Comparison of ENCODE assay signal across 19 cellular contexts in the genomic region with DNA sequence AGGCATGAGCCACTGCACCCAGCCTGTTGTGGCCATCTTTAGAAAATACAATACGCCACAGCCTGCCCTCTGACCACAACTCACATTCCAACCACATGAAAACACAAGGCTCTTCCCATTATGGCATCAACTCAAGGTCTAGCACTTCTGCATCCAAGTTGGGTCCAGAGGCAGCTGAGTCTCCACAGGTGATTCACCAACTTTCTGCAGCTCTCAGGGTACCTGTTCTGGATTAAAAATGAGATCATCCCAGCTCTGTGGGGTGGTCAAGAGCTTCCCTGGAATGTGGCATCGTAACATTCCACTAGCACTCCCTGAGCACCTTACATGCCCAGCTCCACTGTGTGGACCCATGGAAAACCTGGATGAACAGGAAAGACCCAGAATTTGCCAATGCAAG. TPM values are rescaled to one million over a fixed set of nuclear protein-coding genes. Genes with fewer than 3 reads are reported as not detected.
DNase-seq lines count a peak whose midpoint lies in the region; ATAC-seq, FAIRE-seq and TF ChIP-seq lines count a peak whose summit lies in the region.
"Had no signal": no experiment of that assay in that cellular context is flagged by ENCODE, and none has a peak within 500 bp of the region (broad histone marks: within the 10 kb centered on the region; RNA-seq: fewer than 3 reads in every experiment).

No MANE protein-coding gene starts in this region.

- H3K36me3 ChIP-seq in SK-N-SH (replicated peaks in 1 of 2; ENCODE audit: control insufficient read depth in 1 of 2, insufficient read depth in 2 of 2, low read length in 1 of 2), result no peaks in the 10 kb centered on the region
- H3K36me3 ChIP-seq: HAP-1, heart left ventricle, thoracic aorta had no signal

- peaks cover 7% of the 10 kb centered on the region for H3F3A ChIP-seq in SK-N-SH (replicated peaks; ENCODE audit: insufficient read depth)

- TF ChIP-seq EP300 in SK-N-SH (IDR thresholded peaks at IDR 0.05; ENCODE audit: borderline replicate concordance in 1 of 2, low read depth in 1 of 2, low read length in 1 of 2), result no peak

- H3K9me2 ChIP-seq in SK-N-SH, result no peaks in the 10 kb centered on the region

- TF ChIP-seq CTCF in SK-N-SH (IDR thresholded peaks at IDR 0.05) (no peak), foreskin keratinocyte (conservative IDR thresholded peaks at IDR 0.05) (no peak)

- no peaks in the 10 kb centered on the region for H4K20me1 ChIP-seq in SK-N-SH (ENCODE audit: insufficient read depth)

- no peak overlapping the region for H2AFZ ChIP-seq in SK-N-SH (ENCODE audit: low read depth)

- H3K79me2 ChIP-seq in SK-N-SH (ENCODE audit: insufficient read depth), result no peaks in the 10 kb centered on the region

- CTCF ChIA-PET in SK-N-SH (lab: Yijun Ruan, JAX), result interaction anchor here (1.0 to 8.6 kb wide), 7 partner anchors 24 to 249 kb away, joined by 3 to 117 read pairs (median 6); no protein-coding TSS in a partner anchor

- H3K27me3 ChIP-seq in SK-N-SH (ENCODE audit: insufficient read depth) (no peaks in the 10 kb centered on the region), foreskin keratinocyte (no peaks in the 10 kb centered on the region)

- H3K4me1 ChIP-seq in SK-N-SH (ENCODE audit: control insufficient read depth in 1 of 2, insufficient read depth in 2 of 2, low read depth in 1 of 2, low read length in 1 of 2), result peaks cover 0 to 6% of the 10 kb centered on the region in 2 experiments; a peak in 2 of 4 replicates
- H3K4me1 ChIP-seq in foreskin keratinocyte, result no peaks in the 10 kb centered on the region

- 81% methylated on average over 2 of the region's 2 CpGs for WGBS in SK-N-SH (ENCODE audit: low lambda C conversion rate)

- no peak overlapping the region for H3K4me3 ChIP-seq in SK-N-SH (ENCODE audit: low read depth in 2 of 2, low read length in 1 of 2)
- H3K4me3 ChIP-seq: HAP-1, heart left ventricle, thoracic aorta had no signal

- no peak overlapping the region for H3K9ac ChIP-seq in SK-N-SH
- H3K9ac ChIP-seq: KMS-11 had no signal

- H3K27ac ChIP-seq in SK-N-SH (ENCODE audit: low read depth in 2 of 2, low read length in 1 of 2), result no peak overlapping the region
- no peak overlapping the region for H3K27ac ChIP-seq in foreskin keratinocyte
- H3K27ac ChIP-seq: 22Rv1, heart left ventricle, KMS-11, thoracic aorta had no signal

- POLR2A ChIA-PET in SK-N-SH (lab: Yijun Ruan, JAX), result no interaction called here

- ATAC-seq in SK-N-SH treated with all-trans-retinoic acid at 6 μM for 48 hours (no peak), foreskin keratinocyte (peak; percentile 70)
- ATAC-seq: activated CD4-positive, alpha-beta T cell treated with anti-CD3 and anti-CD28 coated beads for 36 hours; heart left ventricle; left cardiac atrium had no signal

- no peaks in the 10 kb centered on the region for H3K9me3 ChIP-seq in SK-N-SH
- H3K9me3 ChIP-seq: HAP-1, heart left ventricle, thoracic aorta had no signal

- no peak overlapping the region for H3K4me2 ChIP-seq in SK-N-SH
- H3K4me2 ChIP-seq: KMS-11 had no signal

- no peak for FAIRE-seq in urothelium cell line (lab: Jason Lieb, UNC)

- no peak for TF ChIP-seq RAD21 in SK-N-SH (IDR thresholded peaks at IDR 0.05; ENCODE audit: low read length)

- DNase-seq in SK-N-SH (no peak), SW480 (ENCODE audit: low spot score) (peak; percentile 85), foreskin keratinocyte (peak; percentile 98 to 99), urothelium cell line (ENCODE audit: low spot score) (peak; percentile 54), NCI-H1417 treated with DMSO at 0.1 percent for 48 hours (lab: John Stamatoyannopoulos, UW) (no peak), SIG-M5 treated with dmso at 0.1 percent for 504 hours (lab: John Stamatoyannopoulos, UW; ENCODE audit: unreplicated experiment) (no peak)
- no peak for DNase-seq in activated effector memory CD4-positive, alpha-beta T cell treated with anti-CD3 and anti-CD28 coated beads, Interleukin-2, amount 50 U/mL, for 16 hours
- DNase-seq: heart left ventricle, left cardiac atrium, NCI-H1694 treated with DMSO at 0.1 percent for 48 hours, NCI-H524 treated with DMSO at 0.1 percent for 48 hours had no signal

TF ChIP-seq in SK-N-SH, 30 proteins besides CTCF, POLR2A, EP300 and RAD21:
- TF ChIP-seq MEF2A (IDR thresholded peaks at IDR 0.05; ENCODE audit: borderline replicate concordance, low read depth) (no peak), RXRA (IDR thresholded peaks at IDR 0.05; ENCODE audit: borderline replicate concordance, low read depth) (no peak), TEAD4 (IDR thresholded peaks at IDR 0.05; ENCODE audit: borderline replicate concordance, insufficient read depth) (0 out of 2 replicates have a peak, but pooled peaks have one; percentile 21), TCF12 (IDR thresholded peaks at IDR 0.05) (peak; percentile 23; the same call in 1 of the 2 replicates)

TF ChIP-seq in SK-N-SH treated with all-trans-retinoic acid at 6 μM for 48 hours, 23 proteins besides CTCF, POLR2A, EP300 and RAD21:
- TF ChIP-seq, protein P1, sequence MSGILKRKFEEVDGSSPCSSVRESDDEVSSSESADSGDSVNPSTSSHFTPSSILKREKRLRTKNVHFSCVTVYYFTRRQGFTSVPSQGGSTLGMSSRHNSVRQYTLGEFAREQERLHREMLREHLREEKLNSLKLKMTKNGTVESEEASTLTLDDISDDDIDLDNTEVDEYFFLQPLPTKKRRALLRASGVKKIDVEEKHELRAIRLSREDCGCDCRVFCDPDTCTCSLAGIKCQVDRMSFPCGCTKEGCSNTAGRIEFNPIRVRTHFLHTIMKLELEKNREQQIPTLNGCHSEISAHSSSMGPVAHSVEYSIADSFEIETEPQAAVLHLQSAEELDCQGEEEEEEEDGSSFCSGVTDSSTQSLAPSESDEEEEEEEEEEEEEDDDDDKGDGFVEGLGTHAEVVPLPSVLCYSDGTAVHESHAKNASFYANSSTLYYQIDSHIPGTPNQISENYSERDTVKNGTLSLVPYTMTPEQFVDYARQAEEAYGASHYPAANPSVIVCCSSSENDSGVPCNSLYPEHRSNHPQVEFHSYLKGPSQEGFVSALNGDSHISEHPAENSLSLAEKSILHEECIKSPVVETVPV (CRISPR knock-in tag; IDR thresholded peaks at IDR 0.05), result no peak
- TF ChIP-seq ZNF70 (CRISPR knock-in tag; IDR thresholded peaks at IDR 0.05) (no peak), OSR1 (CRISPR knock-in tag; IDR thresholded peaks at IDR 0.05) (no peak), ZFP30 (CRISPR knock-in tag; IDR thresholded peaks at IDR 0.05) (no peak), ZFP3 (CRISPR knock-in tag; IDR thresholded peaks at IDR 0.05) (no peak), CSDC2 (CRISPR knock-in tag; IDR thresholded peaks at IDR 0.05) (no peak), TOX (CRISPR knock-in tag; IDR thresholded peaks at IDR 0.05; ENCODE audit: borderline replicate concordance) (no peak), ARNTL (CRISPR knock-in tag; IDR thresholded peaks at IDR 0.05; ENCODE audit: borderline replicate concordance, low read depth) (no peak)
- TF ChIP-seq, protein P2, sequence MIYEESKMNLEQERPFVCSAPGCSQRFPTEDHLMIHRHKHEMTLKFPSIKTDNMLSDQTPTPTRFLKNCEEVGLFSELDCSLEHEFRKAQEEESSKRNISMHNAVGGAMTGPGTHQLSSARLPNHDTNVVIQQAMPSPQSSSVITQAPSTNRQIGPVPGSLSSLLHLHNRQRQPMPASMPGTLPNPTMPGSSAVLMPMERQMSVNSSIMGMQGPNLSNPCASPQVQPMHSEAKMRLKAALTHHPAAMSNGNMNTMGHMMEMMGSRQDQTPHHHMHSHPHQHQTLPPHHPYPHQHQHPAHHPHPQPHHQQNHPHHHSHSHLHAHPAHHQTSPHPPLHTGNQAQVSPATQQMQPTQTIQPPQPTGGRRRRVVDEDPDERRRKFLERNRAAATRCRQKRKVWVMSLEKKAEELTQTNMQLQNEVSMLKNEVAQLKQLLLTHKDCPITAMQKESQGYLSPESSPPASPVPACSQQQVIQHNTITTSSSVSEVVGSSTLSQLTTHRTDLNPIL (CRISPR knock-in tag; IDR thresholded peaks at IDR 0.05; ENCODE audit: low read depth), result no peak

RNA-seq across cellular contexts. Expression of a gene that starts 9.9 kb away (rescaled TPM):
- polyA plus RNA-seq in SK-N-SH (2012; rRNA removed), result not detected in 2 replicates
- polyA plus RNA-seq in SK-N-SH (2012; cell fraction: cytosol; rRNA removed), result not detected in 2 replicates
- 0.01 and 0.07 TPM in 2 replicates for polyA plus RNA-seq in SK-N-SH (2012; cell fraction: nucleus; rRNA removed)
- 0.49 TPM in 1 of 2 replicates, not detected in the other for total RNA-seq in foreskin keratinocyte
- 0.26 and 0.44 TPM in 2 replicates for polyA plus RNA-seq in foreskin keratinocyte
- total RNA-seq: activated CD4-positive, alpha-beta T cell treated with anti-CD3 and anti-CD28 coated beads for 36 hours; cerebellum; heart left ventricle; thoracic aorta had no signal

RNA-seq across cellular contexts. Expression of a gene that starts 46.3 kb away (rescaled TPM):
- polyA plus RNA-seq in SK-N-SH (2012; rRNA removed) (not detected in 2 replicates), foreskin keratinocyte (6.2 and 7.4 TPM in 2 replicates)
- polyA plus RNA-seq in SK-N-SH (2012; cell fraction: cytosol; rRNA removed), result not detected in 2 replicates
- 0.01 TPM in 1 of 2 replicates, not detected in the other for polyA plus RNA-seq in SK-N-SH (2012; cell fraction: nucleus; rRNA removed)
- total RNA-seq in foreskin keratinocyte, result 6.5 and 6.9 TPM in 2 replicates
- total RNA-seq: cerebellum; T-helper 2 cell treated with Interferon-gamma antibody and Interleukin-4, amounts not matched to agents 100 ng/mL and 5 ng/mL, for 36 hours had no signal

Comparison
In these comparisons a context has a peak if more than half of its experiments do, and no peak if none do; other contexts are left out.
1. DNase-seq: peak in SW480 (single experiment), foreskin keratinocyte (2 of 2) and urothelium cell line (single experiment); none in SK-N-SH (single experiment), NCI-H1417 treated with DMSO at 0.1 percent for 48 hours (single experiment), activated effector memory CD4-positive, alpha-beta T cell treated with anti-CD3 and anti-CD28 coated beads, Interleukin-2, amount 50 U/mL, for 16 hours (single experiment) and SIG-M5 treated with dmso at 0.1 percent for 504 hours (single experiment).